ENCODE assay signal across 14 cellular contexts in the genomic region with DNA sequence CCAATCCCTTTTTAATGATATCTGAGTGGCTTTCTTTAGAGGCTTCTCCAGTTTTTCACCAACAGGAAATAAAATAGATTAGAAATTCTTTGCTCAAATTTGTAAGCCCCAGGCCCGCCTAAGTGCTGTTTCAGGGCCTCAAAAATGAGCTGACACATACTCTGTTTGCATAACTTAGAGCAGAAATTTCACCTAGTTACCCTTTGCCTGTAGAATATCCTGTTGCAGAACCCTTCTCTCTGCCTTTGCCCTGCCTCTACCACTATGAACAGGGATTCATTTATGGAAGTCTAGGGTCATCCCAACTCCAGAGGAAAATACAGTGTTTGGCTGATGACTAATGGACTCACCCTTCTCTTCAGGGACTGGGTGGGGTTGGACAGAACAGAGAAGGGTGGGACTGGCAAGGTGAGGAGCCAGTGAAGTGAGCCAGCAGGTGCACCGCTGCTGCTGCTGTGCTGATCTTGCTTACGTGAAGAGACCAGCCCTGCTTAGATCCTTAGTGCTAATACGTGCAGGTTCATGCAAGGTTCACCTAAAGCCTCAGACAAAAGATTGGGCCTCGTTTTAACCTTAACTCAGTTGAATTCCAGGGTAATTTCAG. TPM values are rescaled to one million over a fixed set of nuclear protein-coding genes. Genes with fewer than 3 reads are reported as not detected.
A peak's percentile ranks its signal among the peaks of the same experiment; 100 is the strongest.
DNase-seq lines count a peak whose midpoint lies in the region; ATAC-seq, FAIRE-seq and TF ChIP-seq lines count a peak whose summit lies in the region.
"Had no signal": no experiment of that assay in that cellular context is flagged by ENCODE, and none has a peak within 500 bp of the region (broad histone marks: within the 10 kb centered on the region; RNA-seq: fewer than 3 reads in every experiment).

No MANE protein-coding gene starts in this region.

- 19% methylated on average over 5 of the region's 5 CpGs for WGBS in SK-N-SH (ENCODE audit: low lambda C conversion rate)
- WGBS in sigmoid colon, 2 donors = 19 to 64% methylated on average over 5 of the region's 5 CpGs

- CTCF ChIA-PET in CD8-positive, alpha-beta T cell (lab: Charles Lee) = no interaction called here
- CTCF ChIA-PET in SK-N-SH (lab: Yijun Ruan, JAX) = interaction anchor here (0.6 kb wide), 1 partner anchor 401 kb away, joined by 3 read pairs; no protein-coding TSS in a partner anchor

- H3K9me2 ChIP-seq in SK-N-SH = no peaks in the 10 kb centered on the region

- H3K27ac ChIP-seq in CD8-positive, alpha-beta T cell (ENCODE audit: low read depth, low read length) = no peak overlapping the region
- peak overlapping the region; percentile 12 to 64 for H3K27ac ChIP-seq in mucosa of rectum (ENCODE audit: low read depth in 2 of 2, low read length in 2 of 2)
- no peak overlapping the region for H3K27ac ChIP-seq in SK-N-SH (ENCODE audit: low read depth in 2 of 2, low read length in 1 of 2)
- no peak overlapping the region for H3K27ac ChIP-seq in sigmoid colon

- no peaks in the 10 kb centered on the region for H3K9me3 Mint-ChIP-seq in CD8-positive, alpha-beta T cell
- H3K9me3 Mint-ChIP-seq: stimulated activated naive CD8-positive, alpha-beta T cell treated with anti-CD3 and anti-CD28 coated beads, Interleukin-15, amount 100 ng/mL, for 72 hours; T-helper 1 cell treated with Interleukin-12 subunit alpha and Interleukin-12 subunit beta and Interleukin-4 antibody, amounts not matched to agents 30 μg/mL and 1 μg/mL, for 36 hours had no signal

- H3K27me3 ChIP-seq in CD8-positive, alpha-beta T cell (ENCODE audit: insufficient read depth, low read length) = no peaks in the 10 kb centered on the region
- H3K27me3 ChIP-seq in bronchial epithelial cell (ENCODE audit: control insufficient read depth, insufficient read depth, low read length) (no peaks in the 10 kb centered on the region), mucosa of rectum (ENCODE audit: control insufficient read depth in 2 of 2, insufficient read depth in 2 of 2, low read length in 2 of 2) (no peaks in the 10 kb centered on the region), SK-N-SH (ENCODE audit: insufficient read depth) (no peaks in the 10 kb centered on the region), sigmoid colon (no peaks in the 10 kb centered on the region)

- peak overlapping the region; percentile 8 for H3K4me3 Mint-ChIP-seq in CD8-positive, alpha-beta T cell
- H3K4me3 Mint-ChIP-seq: stimulated activated naive CD8-positive, alpha-beta T cell treated with anti-CD3 and anti-CD28 coated beads, Interleukin-15, amount 100 ng/mL, for 72 hours; T-helper 1 cell treated with Interleukin-12 subunit alpha and Interleukin-12 subunit beta and Interleukin-4 antibody, amounts not matched to agents 30 μg/mL and 1 μg/mL, for 36 hours had no signal

- no peak overlapping the region; the same call in 1 of the 2 replicates for H3K4me2 ChIP-seq in SK-N-SH

- no peak overlapping the region for H3K4me3 ChIP-seq in CD8-positive, alpha-beta T cell (ENCODE audit: low read depth, low read length)
- H3K4me3 ChIP-seq in bronchial epithelial cell (ENCODE audit: low read depth, low read length) = no peak overlapping the region
- no peak overlapping the region for H3K4me3 ChIP-seq in mucosa of rectum (ENCODE audit: low read length in 2 of 2)
- H3K4me3 ChIP-seq in SK-N-SH (ENCODE audit: low read depth in 2 of 2, low read length in 1 of 2) = no peak overlapping the region
- no peak overlapping the region for H3K4me3 ChIP-seq in sigmoid colon

- TF ChIP-seq CTCF in CD8-positive, alpha-beta T cell (IDR thresholded peaks at IDR 0.05) = no peak
- no peak for TF ChIP-seq CTCF in bronchial epithelial cell (IDR thresholded peaks at IDR 0.05; ENCODE audit: insufficient read depth, low read length, severe bottlenecking)
- no peak for TF ChIP-seq CTCF in SK-N-SH (IDR thresholded peaks at IDR 0.05)
- TF ChIP-seq CTCF in sigmoid colon (IDR thresholded peaks at IDR 0.05) = no peak

- TF ChIP-seq EP300 in SK-N-SH (IDR thresholded peaks at IDR 0.05; ENCODE audit: borderline replicate concordance in 1 of 2, low read depth in 1 of 2, low read length in 1 of 2) (no peak), sigmoid colon (IDR thresholded peaks at IDR 0.05) (no peak)

- intact Hi-C loops in CD8-positive, alpha-beta T cell (cut with DNase I, micrococcal nuclease) = loop anchor here in 1 of 2 experiments (5.0 kb wide), 1 partner anchor 36 kb away; no protein-coding TSS in a partner anchor
- intact Hi-C loops in sigmoid colon (cut with DNase I) = no loop called here

- peaks cover 18% of the 10 kb centered on the region for H3K4me1 ChIP-seq in CD8-positive, alpha-beta T cell (ENCODE audit: insufficient read depth, low read length)
- peaks cover 8 to 9% of the 10 kb centered on the region in 2 donors for H3K4me1 ChIP-seq in mucosa of rectum (ENCODE audit: control insufficient read depth in 2 of 2, insufficient read depth in 2 of 2, low read length in 2 of 2)
- no peaks in the 10 kb centered on the region; a peak in 1 of 4 replicates for H3K4me1 ChIP-seq in SK-N-SH (ENCODE audit: control insufficient read depth in 1 of 2, insufficient read depth in 2 of 2, low read depth in 1 of 2, low read length in 1 of 2)
- peaks cover 0 to 5% (median 0%) of the 10 kb centered on the region in 4 donors for H3K4me1 ChIP-seq in sigmoid colon

- peak; percentile 67 for ATAC-seq in CD8-positive, alpha-beta T cell
- ATAC-seq: stimulated activated naive CD8-positive, alpha-beta T cell treated with anti-CD3 and anti-CD28 coated beads, Interleukin-15, amount 100 ng/mL, for 72 hours had no signal

- H3K9me3 ChIP-seq in CD8-positive, alpha-beta T cell (ENCODE audit: low read length) = no peaks in the 10 kb centered on the region
- H3K9me3 ChIP-seq in mucosa of rectum (ENCODE audit: control insufficient read depth in 2 of 2, low read length in 2 of 2) = no peaks in the 10 kb centered on the region
- H3K9me3 ChIP-seq in SK-N-SH = no peaks in the 10 kb centered on the region
- H3K9me3 ChIP-seq in sigmoid colon = no peaks in the 10 kb centered on the region

- peaks cover 25% of the 10 kb centered on the region for H3K36me3 Mint-ChIP-seq in CD8-positive, alpha-beta T cell

- H3K27ac Mint-ChIP-seq in CD8-positive, alpha-beta T cell = peak overlapping the region; percentile 88
- H3K27ac Mint-ChIP-seq: stimulated activated naive CD8-positive, alpha-beta T cell treated with anti-CD3 and anti-CD28 coated beads, Interleukin-15, amount 100 ng/mL, for 72 hours; T-helper 1 cell treated with Interleukin-12 subunit alpha and Interleukin-12 subunit beta and Interleukin-4 antibody, amounts not matched to agents 30 μg/mL and 1 μg/mL, for 36 hours had no signal

- no peaks in the 10 kb centered on the region for H4K20me1 ChIP-seq in SK-N-SH (ENCODE audit: insufficient read depth)

- POLR2A ChIA-PET in CD8-positive, alpha-beta T cell (lab: Charles Lee) = interaction anchor here (1.1 kb wide), 1 partner anchor 24 kb away, joined by 3 read pairs; no protein-coding TSS in a partner anchor
- POLR2A ChIA-PET in SK-N-SH (lab: Yijun Ruan, JAX) = no interaction called here

- no peak for DNase-seq in CD8-positive, alpha-beta T cell
- DNase-seq in HT-29 (ENCODE audit: low spot score) (peak; percentile 93), bronchial epithelial cell (ENCODE audit: low read depth) (peak; percentile 88), SK-N-SH (no peak), NCI-H2107 treated with DMSO at 0.1 percent for 48 hours (lab: John Stamatoyannopoulos, UW; ENCODE audit: unreplicated experiment) (no peak), foreskin melanocyte (no peak), sigmoid colon (no peak)
- DNase-seq: kidney glomerular epithelial cell; NCI-H1105 treated with DMSO at 0.1 percent for 48 hours; OCI-M1; stimulated activated naive CD8-positive, alpha-beta T cell treated with anti-CD3 and anti-CD28 coated beads, Interleukin-15, amount 100 ng/mL, for 72 hours had no signal

- no peak overlapping the region for H3K9ac ChIP-seq in mucosa of rectum (ENCODE audit: low read depth in 1 of 2, low read length in 2 of 2)
- no peak overlapping the region for H3K9ac ChIP-seq in SK-N-SH

- TF ChIP-seq RAD21 in SK-N-SH (IDR thresholded peaks at IDR 0.05; ENCODE audit: low read length) = no peak

- peaks cover 10% of the 10 kb centered on the region for H3F3A ChIP-seq in SK-N-SH (replicated peaks; ENCODE audit: insufficient read depth)

- FAIRE-seq in bronchial epithelial cell (lab: Jason Lieb, UNC) = peak; percentile 95
- FAIRE-seq: frontal cortex had no signal

- no peaks in the 10 kb centered on the region for H3K27me3 Mint-ChIP-seq in CD8-positive, alpha-beta T cell (ENCODE audit: low read depth)
- H3K27me3 Mint-ChIP-seq: stimulated activated naive CD8-positive, alpha-beta T cell treated with anti-CD3 and anti-CD28 coated beads, Interleukin-15, amount 100 ng/mL, for 72 hours had no signal

- TF ChIP-seq POLR2A in sigmoid colon (IDR thresholded peaks at IDR 0.05) = no peak

- no peak overlapping the region for H2AFZ ChIP-seq in SK-N-SH (ENCODE audit: low read depth)

- peaks cover 58% of the 10 kb centered on the region for H3K4me1 Mint-ChIP-seq in CD8-positive, alpha-beta T cell (ENCODE audit: low read depth)

- no peaks in the 10 kb centered on the region for H3K36me3 ChIP-seq in CD8-positive, alpha-beta T cell (ENCODE audit: insufficient read depth, low read length)
- H3K36me3 ChIP-seq in bronchial epithelial cell (ENCODE audit: control insufficient read depth, insufficient read depth, low read length) (no peaks in the 10 kb centered on the region), mucosa of rectum (ENCODE audit: control insufficient read depth in 2 of 2, insufficient read depth in 2 of 2, low read length in 2 of 2) (no peaks in the 10 kb centered on the region), SK-N-SH (replicated peaks in 1 of 2; ENCODE audit: control insufficient read depth in 1 of 2, insufficient read depth in 2 of 2, low read length in 1 of 2) (no peaks in the 10 kb centered on the region), sigmoid colon (no peaks in the 10 kb centered on the region)

- H3K79me2 ChIP-seq in SK-N-SH (ENCODE audit: insufficient read depth) = peaks cover 56% of the 10 kb centered on the region

TF ChIP-seq in SK-N-SH, 30 proteins besides CTCF, POLR2A, EP300 and RAD21 (continues in another document):
- no peak for TF ChIP-seq SMC3 (IDR thresholded peaks at IDR 0.05; ENCODE audit: low read depth, low read length)

RNA-seq across cellular contexts. Expression of a gene that starts 22.8 kb away (rescaled TPM):
- total RNA-seq in CD8-positive, alpha-beta T cell = 10 to 100 TPM; 29.1 to 30.3 TPM
- 32.1 and 36.6 TPM in 2 replicates for total RNA-seq in HT-29 (2014; rRNA removed; shearing (Covaris generic))
- total RNA-seq in bronchial epithelial cell (71.1 and 103 TPM in 2 replicates), sigmoid colon (10 to 100 TPM; 11.0 to 20.7 (median 17.2) TPM)
- polyA plus RNA-seq in SK-N-SH (2012; rRNA removed) (9.5 and 12.2 TPM in 2 replicates), sigmoid colon (100 to 1,000 TPM in 1 of 3 donors, 10 to 100 TPM in 2; 55.1 to 105 (median 66.1) TPM)
- 14.1 and 14.3 TPM in 2 replicates for polyA plus RNA-seq in SK-N-SH (2012; cell fraction: cytosol; rRNA removed)
- 2.2 and 4.3 TPM in 2 replicates for polyA plus RNA-seq in SK-N-SH (2012; cell fraction: nucleus; rRNA removed)

RNA-seq across cellular contexts. Expression of a gene that starts 23.2 kb away (rescaled TPM):
- 10 to 100 TPM; 35.8 to 37.2 TPM for total RNA-seq in CD8-positive, alpha-beta T cell
- 2.3 and 5.1 TPM in 2 replicates for total RNA-seq in HT-29 (2014; rRNA removed; shearing (Covaris generic))
- total RNA-seq in bronchial epithelial cell (16.0 and 16.8 TPM in 2 replicates), sigmoid colon (10 to 100 TPM in 2 of 4 donors, 1 to 10 TPM in 2; 5.6 to 27.5 (median 10.3) TPM)
- polyA plus RNA-seq in SK-N-SH (2012; rRNA removed) (8.4 and 9.7 TPM in 2 replicates), sigmoid colon (10 to 100 TPM; 21.0 to 53.9 (median 38.4) TPM)
- polyA plus RNA-seq in SK-N-SH (2012; cell fraction: cytosol; rRNA removed) = 9.7 and 11.0 TPM in 2 replicates
- polyA plus RNA-seq in SK-N-SH (2012; cell fraction: nucleus; rRNA removed) = 8.9 and 16.3 TPM in 2 replicates

Comparison
In these comparisons a context has a peak if more than half of its experiments do, and no peak if none do; other contexts are left out.
1. DNase-seq: peak in HT-29 (single experiment) and bronchial epithelial cell (single experiment); none in CD8-positive, alpha-beta T cell (0 of 7), SK-N-SH (single experiment), NCI-H2107 treated with DMSO at 0.1 percent for 48 hours (single experiment), foreskin melanocyte (single experiment) and sigmoid colon (single experiment).
2. H3K27ac ChIP-seq: peak in mucosa of rectum (2 of 2); none in CD8-positive, alpha-beta T cell (single experiment), SK-N-SH (0 of 2) and sigmoid colon (0 of 4).